Comparison of ENCODE assay signal across 22 cellular contexts in the genomic region with DNA sequence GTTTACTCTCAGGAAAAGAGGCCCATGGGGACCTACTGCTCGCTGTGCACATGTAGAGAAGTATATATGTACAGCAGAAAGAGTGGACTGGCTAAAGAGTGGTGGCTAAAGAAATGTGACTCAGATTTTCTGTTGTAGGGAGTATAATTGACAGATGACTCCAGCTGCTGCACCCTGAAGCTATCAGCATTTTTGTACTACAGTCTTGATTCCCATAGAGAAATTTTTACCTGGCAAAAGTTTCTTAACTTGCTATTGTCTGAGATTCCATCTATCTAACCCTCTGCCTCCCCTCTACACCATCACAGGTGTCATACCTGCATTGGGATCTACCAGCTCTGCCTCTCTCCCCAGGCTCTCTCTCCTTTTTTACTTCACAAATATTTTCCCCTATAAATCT.
"Had no signal": no experiment of that assay in that cellular context is flagged by ENCODE, and none has a peak within 500 bp of the region (broad histone marks: within the 10 kb centered on the region; RNA-seq: fewer than 3 reads in every experiment).

No MANE protein-coding gene starts in this region.

- H3K4me3 ChIP-seq: colonic mucosa, coronary artery, dorsolateral prefrontal cortex, esophagus muscularis mucosa, esophagus squamous epithelium, gastrocnemius medialis, gastroesophageal sphincter, heart left ventricle, heart right ventricle had no signal

- H3K27ac ChIP-seq: colonic mucosa, coronary artery, dorsolateral prefrontal cortex, epithelial cell of prostate, esophagus muscularis mucosa, esophagus squamous epithelium, foreskin keratinocyte, gastrocnemius medialis, gastroesophageal sphincter, heart left ventricle, heart right ventricle had no signal

- H3K9me3 ChIP-seq: colonic mucosa, esophagus muscularis mucosa, esophagus squamous epithelium, gastrocnemius medialis, gastroesophageal sphincter, heart left ventricle had no signal

- H3K27me3 ChIP-seq: colonic mucosa, esophagus muscularis mucosa, esophagus squamous epithelium, gastrocnemius medialis, gastroesophageal sphincter, heart left ventricle, heart right ventricle had no signal

- DNase-seq: colonic mucosa; cortex of kidney; dermis blood vessel endothelial cell; dorsolateral prefrontal cortex; effector CD8-positive, alpha-beta T cell; effector memory CD4-positive, alpha-beta T cell; effector memory CD8-positive, alpha-beta T cell; endodermal cell; erythroblast; esophagus squamous epithelium; foreskin fibroblast; foreskin keratinocyte; foreskin melanocyte; gastrocnemius medialis; glutamatergic neuron; head of caudate nucleus; heart left ventricle; heart right ventricle had no signal

- H3K4me1 ChIP-seq: colonic mucosa, esophagus muscularis mucosa, esophagus squamous epithelium, foreskin keratinocyte, gastrocnemius medialis, gastroesophageal sphincter, heart left ventricle, heart right ventricle had no signal

- H3K36me3 ChIP-seq: colonic mucosa, esophagus muscularis mucosa, esophagus squamous epithelium, gastrocnemius medialis, gastroesophageal sphincter, heart left ventricle, heart right ventricle had no signal
